In the genomic region with DNA sequence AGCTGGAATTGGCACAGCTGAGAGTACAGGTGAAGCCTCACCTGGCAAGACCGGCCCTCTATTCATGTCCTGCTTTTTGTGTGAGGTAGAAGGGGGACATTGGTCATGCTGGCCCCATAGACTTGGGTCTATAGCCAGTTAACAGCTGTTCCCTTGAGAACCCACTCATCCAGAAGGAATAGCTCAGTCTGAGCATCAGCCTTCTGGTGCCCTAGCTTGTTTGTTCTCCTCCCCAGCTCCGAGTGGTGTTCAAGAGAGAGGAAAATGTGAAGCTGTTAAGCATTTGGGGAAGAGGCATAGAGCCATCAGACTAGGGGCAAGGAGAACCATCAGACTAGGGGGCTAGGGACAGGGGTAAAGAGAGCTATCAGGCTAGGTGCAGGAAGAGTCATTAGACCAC, we compare ENCODE assay signal across 18 cellular contexts.
A peak's percentile ranks its signal among the peaks of the same experiment; 100 is the strongest.
DNase-seq lines count a peak whose midpoint lies in the region; ATAC-seq lines count a peak whose summit lies in the region.
"Had no signal": no experiment of that assay in that cellular context is flagged by ENCODE, and none has a peak within 500 bp of the region (broad histone marks: within the 10 kb centered on the region; RNA-seq: fewer than 3 reads in every experiment).

No MANE protein-coding gene starts in this region.

- peak; percentile 41 for ATAC-seq in stimulated activated memory B cell treated with anti-CD40 and anti-IgM and Interleukin-4, amounts not matched to agents 10 μg/mL and 1 μg/mL and 100 μg/mL, for 72 hours
- ATAC-seq: A549, GM23338, HCT116, HepG2 had no signal

- H3K4me1 ChIP-seq in mesenchymal stem cell (ENCODE audit: control insufficient read depth, insufficient read depth, low read depth, low read length): no peaks in the 10 kb centered on the region
- H3K4me1 ChIP-seq: Caco-2 had no signal

- peaks cover 0 to 18% of the 10 kb centered on the region in 2 experiments for H3K27me3 ChIP-seq in mesenchymal stem cell (ENCODE audit: control insufficient read depth in 1 of 2, insufficient read depth in 1 of 2, low read length in 2 of 2)

- no peak overlapping the region for H3K14ac ChIP-seq in mesenchymal stem cell (ENCODE audit: low read length in 2 of 2)

- H3K9me3 ChIP-seq in mesenchymal stem cell (ENCODE audit: control insufficient read depth, low read length): no peaks in the 10 kb centered on the region
- H3K9me3 ChIP-seq: A549, Caco-2 had no signal

- H2AFZ ChIP-seq in mesenchymal stem cell (ENCODE audit: low read depth, low read length): no peak overlapping the region
- H2AFZ ChIP-seq: GM23338 had no signal

- no peak overlapping the region for H2BK12ac ChIP-seq in mesenchymal stem cell (ENCODE audit: low read length in 2 of 2)

- H3K27me3 Mint-ChIP-seq in stimulated activated memory B cell treated with anti-CD40 and anti-IgM and Interleukin-4, amounts not matched to agents 10 μg/mL and 1 μg/mL and 100 μg/mL, for 72 hours: peaks cover 13% of the 10 kb centered on the region

- H3K4me2 ChIP-seq in mesenchymal stem cell (ENCODE audit: low read length, poor library complexity, severe bottlenecking): no peak overlapping the region
- H3K4me2 ChIP-seq: A549, GM23338 had no signal

- no peak overlapping the region for H3K9ac ChIP-seq in mesenchymal stem cell (ENCODE audit: low read length)

- no peak overlapping the region for H2BK15ac ChIP-seq in mesenchymal stem cell (ENCODE audit: low read depth, poor library complexity, severe bottlenecking)

- H3K4me3 Mint-ChIP-seq in stimulated activated memory B cell treated with anti-CD40 and anti-IgM and Interleukin-4, amounts not matched to agents 10 μg/mL and 1 μg/mL and 100 μg/mL, for 72 hours: no peak overlapping the region
- H3K4me3 Mint-ChIP-seq: CD4-positive, alpha-beta T cell; GM23338; HFFc6; IgD-negative memory B cell had no signal

- no peaks in the 10 kb centered on the region for H3K4me1 Mint-ChIP-seq in stimulated activated memory B cell treated with anti-CD40 and anti-IgM and Interleukin-4, amounts not matched to agents 10 μg/mL and 1 μg/mL and 100 μg/mL, for 72 hours
- H3K4me1 Mint-ChIP-seq: GM23338, IgD-negative memory B cell had no signal

- H3K9me3 Mint-ChIP-seq in stimulated activated memory B cell treated with anti-CD40 and anti-IgM and Interleukin-4, amounts not matched to agents 10 μg/mL and 1 μg/mL and 100 μg/mL, for 72 hours: no peaks in the 10 kb centered on the region
- H3K9me3 Mint-ChIP-seq: CD4-positive, alpha-beta T cell had no signal

- H4K91ac ChIP-seq in mesenchymal stem cell (ENCODE audit: low read length): no peak overlapping the region

- H4K8ac ChIP-seq in mesenchymal stem cell (ENCODE audit: low read length): no peak overlapping the region

- 39% methylated on average over 2 of the region's 2 CpGs for WGBS in mesenchymal stem cell

- H3K79me1 ChIP-seq in mesenchymal stem cell (replicated peaks; ENCODE audit: low read length, poor library complexity, severe bottlenecking): no peaks in the 10 kb centered on the region

- no peaks in the 10 kb centered on the region for H3K36me3 ChIP-seq in mesenchymal stem cell (ENCODE audit: control insufficient read depth in 1 of 2, insufficient read depth in 2 of 2, low read depth in 1 of 2, low read length in 2 of 2)

- H3K18ac ChIP-seq in mesenchymal stem cell (ENCODE audit: low read depth in 1 of 2, low read length in 2 of 2): no peak overlapping the region

- DNase-seq in DMS 273 (lab: John Stamatoyannopoulos, UW; ENCODE audit: unreplicated experiment) (peak; percentile 73), DMS 273 treated with DMSO at 0.1 percent for 48 hours (lab: John Stamatoyannopoulos, UW) (no peak), NCI-H1694 treated with DMSO at 0.1 percent for 48 hours (lab: John Stamatoyannopoulos, UW) (peak; percentile 94), NCI-H446 treated with DMSO at 0.1 percent for 48 hours (lab: John Stamatoyannopoulos, UW) (peak; percentile 75), mesenchymal stem cell (no peak), activated gamma-delta T cell treated with Interleukin-2 at 50 U/mL for 16 hours (no peak)
- DNase-seq: AML-193; Caco-2; CD4-positive, alpha-beta T cell; HFFc6 had no signal

- no peak overlapping the region for H3K27ac ChIP-seq in mesenchymal stem cell (ENCODE audit: low read length, poor library complexity, severe bottlenecking)
- H3K27ac ChIP-seq: 22Rv1, A549, C4-2B had no signal

- no peaks in the 10 kb centered on the region for H3K36me3 Mint-ChIP-seq in stimulated activated memory B cell treated with anti-CD40 and anti-IgM and Interleukin-4, amounts not matched to agents 10 μg/mL and 1 μg/mL and 100 μg/mL, for 72 hours
- H3K36me3 Mint-ChIP-seq: IgD-negative memory B cell had no signal

- H2BK120ac ChIP-seq in mesenchymal stem cell (ENCODE audit: low read depth, low read length): no peak overlapping the region

- H2BK5ac ChIP-seq in mesenchymal stem cell (ENCODE audit: low read depth, low read length, poor library complexity, severe bottlenecking): no peak overlapping the region

- no peak overlapping the region for H3K4me3 ChIP-seq in mesenchymal stem cell (ENCODE audit: insufficient read depth in 1 of 2, low read depth in 1 of 2, low read length in 2 of 2)
- H3K4me3 ChIP-seq: A549, GM23338 had no signal

- no peak overlapping the region for H3K4ac ChIP-seq in mesenchymal stem cell (ENCODE audit: low read depth in 1 of 2, low read length in 2 of 2)

- no peak overlapping the region for H2AK5ac ChIP-seq in mesenchymal stem cell (ENCODE audit: low read length, severe bottlenecking)

- H3K27ac Mint-ChIP-seq in stimulated activated memory B cell treated with anti-CD40 and anti-IgM and Interleukin-4, amounts not matched to agents 10 μg/mL and 1 μg/mL and 100 μg/mL, for 72 hours: no peak overlapping the region
- H3K27ac Mint-ChIP-seq: CD4-positive, alpha-beta T cell; GM23338; HFFc6; IgD-negative memory B cell had no signal

- no peak overlapping the region for H3K23ac ChIP-seq in mesenchymal stem cell (ENCODE audit: low read length in 2 of 2)

Comparison
In these comparisons a context has a peak if more than half of its experiments do, and no peak if none do; other contexts are left out.
1. DNase-seq: peak in DMS 273 (single experiment), NCI-H1694 treated with DMSO at 0.1 percent for 48 hours (single experiment) and NCI-H446 treated with DMSO at 0.1 percent for 48 hours (single experiment); none in DMS 273 treated with DMSO at 0.1 percent for 48 hours (single experiment), mesenchymal stem cell (single experiment) and activated gamma-delta T cell treated with Interleukin-2 at 50 U/mL for 16 hours (single experiment).